Comparison of ENCODE assay signal across 9 cellular contexts in genomic region chr18:48445540-48445939, GRCh38. TPM values are rescaled to one million over a fixed set of nuclear protein-coding genes. Genes with fewer than 3 reads are reported as not detected.
A peak's percentile ranks its signal among the peaks of the same experiment; 100 is the strongest.
DNase-seq lines count a peak whose midpoint lies in the region; ATAC-seq, FAIRE-seq and TF ChIP-seq lines count a peak whose summit lies in the region.
"Had no signal": no experiment of that assay in that cellular context is flagged by ENCODE, and none has a peak within 500 bp of the region (broad histone marks: within the 10 kb centered on the region; RNA-seq: fewer than 3 reads in every experiment).

No MANE protein-coding gene starts in this region.

- TF ChIP-seq POLR2A in H1 (IDR thresholded peaks at IDR 0.05; ENCODE audit: control extremely low read depth in 1 of 2, low read depth in 2 of 2, low read length in 2 of 2): no peak

- H3K27me3 Mint-ChIP-seq in activated CD4-positive, alpha-beta memory T cell treated with anti-CD3 and anti-CD28 coated beads for 36 hours: peaks cover 15% of the 10 kb centered on the region

- no peaks in the 10 kb centered on the region for H4K20me1 ChIP-seq in H1 (replicated peaks in 1 of 2; ENCODE audit: control insufficient read depth in 1 of 2, insufficient read depth in 2 of 2, low read length in 2 of 2)
- H4K20me1 ChIP-seq: BLaER1 treated with 17β-estradiol and CSF1 and Interleukin-3, amounts not matched to agents 10 nM and 100 nM had no signal

- 0 out of 2 replicates have a peak overlapping the region, but pooled peaks have one; percentile 43 for H2AFZ ChIP-seq in H1 (ENCODE audit: low read length)

- TF ChIP-seq CTCF in H1 (IDR thresholded peaks at IDR 0.05; ENCODE audit: control extremely low read depth in 1 of 3, insufficient read depth in 1 of 3, low read depth in 1 of 3, low read length in 3 of 3): peak; percentile 88 to 98 (median 94)

- H3K27ac Mint-ChIP-seq in activated CD4-positive, alpha-beta memory T cell treated with anti-CD3 and anti-CD28 coated beads for 36 hours: no peak overlapping the region

- no peak overlapping the region for H2AK5ac ChIP-seq in H1 (ENCODE audit: low read depth, low read length)

- H3K79me2 ChIP-seq in H1 (ENCODE audit: control insufficient read depth in 1 of 2, insufficient read depth in 2 of 2, low read length in 2 of 2): no peaks in the 10 kb centered on the region

- no peak overlapping the region for H3K23ac ChIP-seq in H1 (ENCODE audit: insufficient read length)

- DNase-seq in Right ventricle myocardium inferior (ENCODE audit: missing footprints) (peak; percentile 76), cardiac septum (ENCODE audit: low spot score) (no peak), HPDE6-E6E7 (ENCODE audit: extremely low spot score) (peak; percentile 55), NCI-H82 treated with DMSO at 0.1 percent for 48 hours (lab: John Stamatoyannopoulos, UW; ENCODE audit: unreplicated experiment) (peak; percentile 54), H1 (ENCODE audit: low read depth in 1 of 2, low spot score in 2 of 2) (peak; percentile 31 to 92), myocyte (ENCODE audit: low read depth) (peak; percentile 86)
- peak; percentile 82 for DNase-seq in activated CD4-positive, alpha-beta memory T cell treated with anti-CD3 and anti-CD28 coated beads for 36 hours
- DNase-seq in stimulated activated CD8-positive, alpha-beta memory T cell treated with anti-CD3 and anti-CD28 coated beads, Interleukin-7, amount 100 ng/mL, for 1 hour (ENCODE audit: low read depth in 2 of 2): peak; percentile 31 to 42

- CTCF ChIA-PET in activated CD4-positive, alpha-beta memory T cell treated with anti-CD3 and anti-CD28 coated beads for 36 hours (lab: Charles Lee): interaction anchor here (0.5 to 3.2 kb wide), 40 partner anchors 9 to 1997 kb away, joined by 3 to 33 read pairs (median 4); partner anchors contain the start of genes CTIF and ZBTB7C
- CTCF ChIA-PET in H1 (lab: Charles Lee; ENCODE audit: partially characterized antibody): interaction anchor here (0.6 to 14.8 kb wide), 89 partner anchors 9 to 441 kb away, joined by 3 to 160 read pairs (median 4); no protein-coding TSS in a partner anchor

- H2BK20ac ChIP-seq in H1 (ENCODE audit: low read length): no peak overlapping the region

- no peak overlapping the region for H3K4me3 ChIP-seq in H1 (ENCODE audit: extremely low read depth in 1 of 4, insufficient read depth in 2 of 4, low read depth in 3 of 4, low read length in 4 of 4)
- H3K4me3 ChIP-seq: BLaER1 treated with 17β-estradiol and CSF1 and Interleukin-3, amounts not matched to agents 10 nM and 100 nM had no signal

- ATAC-seq in Right ventricle myocardium inferior: peak; percentile 49

- TF ChIP-seq RAD21 in H1 (IDR thresholded peaks at IDR 0.05 in 1 of 2, conservative IDR thresholded peaks at IDR 0.05 in 1 of 2; ENCODE audit: low read depth in 2 of 2, low read length in 2 of 2): peak; percentile 72 to 79

- no peaks in the 10 kb centered on the region for H3K23me2 ChIP-seq in H1 (ENCODE audit: low read depth, low read length)

- H3K14ac ChIP-seq in H1 (ENCODE audit: insufficient read length): no peak overlapping the region

- H3K4me2 ChIP-seq in H1 (ENCODE audit: insufficient read depth in 1 of 2, low read depth in 2 of 2, low read length in 2 of 2): no peak overlapping the region
- H3K4me2 ChIP-seq: BLaER1 treated with 17β-estradiol and CSF1 and Interleukin-3, amounts not matched to agents 10 nM and 100 nM had no signal

- H3K4me3 Mint-ChIP-seq in activated CD4-positive, alpha-beta memory T cell treated with anti-CD3 and anti-CD28 coated beads for 36 hours: no peak overlapping the region

- H2BK120ac ChIP-seq in H1 (replicated peaks; ENCODE audit: low read depth, low read length): no peak overlapping the region

- whole genome bisulfite sequencing in H1 (ENCODE audit: extremely low coverage in 1 of 2, insufficient coverage in 1 of 2, insufficient read length in 1 of 2, insufficient replicate concordance in 2 of 2, low coverage in 1 of 2, low lambda C conversion rate in 2 of 2, missing lambda C conversion rate in 1 of 2), 2 experiments: 74% methylated on average over 3 of the region's 3 CpGs; no CpG with 5 or more reads in 1 of the 2 experiments

- no peaks in the 10 kb centered on the region for H3K9me3 ChIP-seq in H1 (ENCODE audit: insufficient read depth in 2 of 2, low read depth in 1 of 2, low read length in 1 of 2)
- H3K9me3 ChIP-seq: BLaER1 treated with 17β-estradiol and CSF1 and Interleukin-3, amounts not matched to agents 10 nM and 100 nM had no signal

- H3K36me3 Mint-ChIP-seq in activated CD4-positive, alpha-beta memory T cell treated with anti-CD3 and anti-CD28 coated beads for 36 hours: no peaks in the 10 kb centered on the region

- H3K4me1 Mint-ChIP-seq in activated CD4-positive, alpha-beta memory T cell treated with anti-CD3 and anti-CD28 coated beads for 36 hours (ENCODE audit: low read depth): peaks cover 7% of the 10 kb centered on the region

- no peak overlapping the region for H4K91ac ChIP-seq in H1 (replicated peaks; ENCODE audit: insufficient read length, low read length)

- intact Hi-C loops in Right ventricle myocardium inferior (cut with DNase I) (loop anchor here (5.0 kb wide), 1 partner anchor 673 kb away; no protein-coding TSS in a partner anchor), cardiac septum (cut with DNase I) (loop anchor here (5.0 to 10.0 kb wide), 3 partner anchors 103 to 673 kb away; no protein-coding TSS in a partner anchor)
- intact Hi-C loops in activated CD4-positive, alpha-beta memory T cell treated with anti-CD3 and anti-CD28 coated beads for 36 hours (cut with micrococcal nuclease): loop anchor here (1.0 to 5.0 kb wide), 3 partner anchors 20 to 414 kb away; no protein-coding TSS in a partner anchor

- POLR2A ChIA-PET in activated CD4-positive, alpha-beta memory T cell treated with anti-CD3 and anti-CD28 coated beads for 36 hours (lab: Charles Lee): no interaction called here
- POLR2A ChIA-PET in H1 (lab: Charles Lee; ENCODE audit: partially characterized antibody): no interaction called here

- no peak overlapping the region for H3K4ac ChIP-seq in H1 (replicated peaks; ENCODE audit: insufficient read length, low read depth, low read length)

- H3K36me3 ChIP-seq in H1 (ENCODE audit: control insufficient read depth in 2 of 4, insufficient read depth in 4 of 4, low read length in 3 of 4): no peaks in the 10 kb centered on the region
- H3K36me3 ChIP-seq: BLaER1 treated with 17β-estradiol and CSF1 and Interleukin-3, amounts not matched to agents 10 nM and 100 nM had no signal

- no peak overlapping the region for H2BK5ac ChIP-seq in H1 (ENCODE audit: low read depth, low read length)

- no peak overlapping the region for H3K56ac ChIP-seq in H1 (replicated peaks; ENCODE audit: insufficient read length, low read depth, low read length)

- no peak overlapping the region for H3K9ac ChIP-seq in H1 (replicated peaks in 1 of 4; ENCODE audit: extremely low read depth in 1 of 4, low read depth in 3 of 4, low read length in 3 of 4)
- H3K9ac ChIP-seq: BLaER1 treated with 17β-estradiol and CSF1 and Interleukin-3, amounts not matched to agents 10 nM and 100 nM had no signal

- H4K5ac ChIP-seq in H1 (ENCODE audit: insufficient read length, low read depth, low read length): no peak overlapping the region

- peak; percentile 97 for FAIRE-seq in H1 (lab: Jason Lieb, UNC)

- no peak overlapping the region for H2BK15ac ChIP-seq in H1 (ENCODE audit: low read length)

- no peaks in the 10 kb centered on the region for H3K79me1 ChIP-seq in H1 (ENCODE audit: low read depth, low read length)

- no peak overlapping the region for H4K8ac ChIP-seq in H1 (ENCODE audit: extremely low read depth, insufficient read depth, low read length)

- H3K27ac ChIP-seq in H1 (ENCODE audit: low read depth, low read length): no peak overlapping the region
- H3K27ac ChIP-seq: BLaER1 treated with 17β-estradiol and CSF1 and Interleukin-3, amounts not matched to agents 10 nM and 100 nM had no signal

- no peak overlapping the region for H3K18ac ChIP-seq in H1 (ENCODE audit: extremely low read depth, low read length)

- H2BK12ac ChIP-seq in H1 (ENCODE audit: low read depth, low read length): no peak overlapping the region

- H3K9me3 Mint-ChIP-seq in activated CD4-positive, alpha-beta memory T cell treated with anti-CD3 and anti-CD28 coated beads for 36 hours: no peaks in the 10 kb centered on the region

- TF ChIP-seq EP300 in H1 (IDR thresholded peaks at IDR 0.05; ENCODE audit: borderline replicate concordance in 1 of 2, low read depth in 2 of 2, low read length in 2 of 2): no peak

- H3K4me1 ChIP-seq in H1 (replicated peaks in 1 of 4; ENCODE audit: control insufficient read depth in 3 of 4, insufficient read depth in 4 of 4, low read length in 3 of 4): peaks cover 0 to 2% (median 2%) of the 10 kb centered on the region in 4 experiments; a peak in 2 of 7 replicates

- H3K27me3 ChIP-seq in H1 (replicated peaks in 1 of 4; ENCODE audit: control insufficient read depth in 3 of 4, extremely low read depth in 1 of 4, insufficient read depth in 3 of 4, low read length in 3 of 4): no peaks in the 10 kb centered on the region; a peak in 1 of 7 replicates

TF ChIP-seq in H1, 55 proteins besides CTCF, POLR2A, EP300 and RAD21:
- TF ChIP-seq CEBPB (IDR thresholded peaks at IDR 0.05; ENCODE audit: low read depth, low read length) (peak; percentile 77), SIRT6 (IDR thresholded peaks at IDR 0.05; ENCODE audit: low read length) (no peak), GABPA (IDR thresholded peaks at IDR 0.05; ENCODE audit: borderline replicate concordance, insufficient read depth, low read length) (0 out of 2 replicates have a peak, but pooled peaks have one; percentile 28), TAF7 (optimal IDR thresholded peaks at IDR 0.05; ENCODE audit: borderline replicate concordance, low read depth, low read length) (no peak), YY1 (IDR thresholded peaks at IDR 0.05; ENCODE audit: low read depth, low read length) (peak; percentile 58; the same call in 1 of the 2 replicates), KDM1A (IDR thresholded peaks at IDR 0.05; ENCODE audit: borderline replicate concordance, low read length) (no peak), KDM5A (IDR thresholded peaks at IDR 0.05; ENCODE audit: low read length) (no peak)

RNA-seq across cellular contexts. Expression of gene ZBTB7C, which starts 36.4 kb away (rescaled TPM):
- 3.2 TPM for total RNA-seq in Right ventricle myocardium inferior
- total RNA-seq in cardiac septum: 8.0 TPM
- total RNA-seq in activated CD4-positive, alpha-beta memory T cell treated with anti-CD3 and anti-CD28 coated beads for 36 hours: under 1 TPM in 1 of 2 experiments, not detected in 1; 0.05 TPM
- total RNA-seq in H1 (2021; fragmentation: NEBNext Ultra II Directional; extraction: Animal tissue kit (Norgen Biotek cat#: 25700)): 0.23 and 0.45 TPM in 2 replicates
- 0.15 and 0.17 TPM in 2 replicates for polyA plus RNA-seq in H1 (2011; rRNA removed)
- 0.13 TPM for polyA plus RNA-seq in H1 (2011; cell fraction: cytosol; rRNA removed)
- polyA plus RNA-seq in H1 (2011; cell fraction: nucleus; rRNA removed): 0.11 TPM
- polyA plus RNA-seq in H1 (2012, experiment 1 of 2): 0.14 to 0.25 TPM (median 0.19 TPM) in 4 replicates
- 0.18 TPM for polyA plus RNA-seq in H1 (2012, experiment 2 of 2)
- 0.08 TPM for polyA plus RNA-seq in H1 (2013, experiment 1 of 2)
- 0.24 TPM for polyA plus RNA-seq in H1 (2013, experiment 2 of 2)
- polyA minus RNA-seq in H1 (2011; rRNA and poly(A)+ RNA removed): 0.03 and 0.05 TPM in 2 replicates
- not detected for polyA minus RNA-seq in H1 (2011; cell fraction: cytosol; rRNA and poly(A)+ RNA removed)
- 0.60 TPM for polyA minus RNA-seq in H1 (2011; cell fraction: nucleus; rRNA and poly(A)+ RNA removed)
- total RNA-seq in myocyte: 16.4 and 26.6 TPM in 2 replicates
- polyA plus RNA-seq in myocyte (2012): 8.0 TPM
